Comparison of ENCODE assay signal across 18 cellular contexts in the genomic region with DNA sequence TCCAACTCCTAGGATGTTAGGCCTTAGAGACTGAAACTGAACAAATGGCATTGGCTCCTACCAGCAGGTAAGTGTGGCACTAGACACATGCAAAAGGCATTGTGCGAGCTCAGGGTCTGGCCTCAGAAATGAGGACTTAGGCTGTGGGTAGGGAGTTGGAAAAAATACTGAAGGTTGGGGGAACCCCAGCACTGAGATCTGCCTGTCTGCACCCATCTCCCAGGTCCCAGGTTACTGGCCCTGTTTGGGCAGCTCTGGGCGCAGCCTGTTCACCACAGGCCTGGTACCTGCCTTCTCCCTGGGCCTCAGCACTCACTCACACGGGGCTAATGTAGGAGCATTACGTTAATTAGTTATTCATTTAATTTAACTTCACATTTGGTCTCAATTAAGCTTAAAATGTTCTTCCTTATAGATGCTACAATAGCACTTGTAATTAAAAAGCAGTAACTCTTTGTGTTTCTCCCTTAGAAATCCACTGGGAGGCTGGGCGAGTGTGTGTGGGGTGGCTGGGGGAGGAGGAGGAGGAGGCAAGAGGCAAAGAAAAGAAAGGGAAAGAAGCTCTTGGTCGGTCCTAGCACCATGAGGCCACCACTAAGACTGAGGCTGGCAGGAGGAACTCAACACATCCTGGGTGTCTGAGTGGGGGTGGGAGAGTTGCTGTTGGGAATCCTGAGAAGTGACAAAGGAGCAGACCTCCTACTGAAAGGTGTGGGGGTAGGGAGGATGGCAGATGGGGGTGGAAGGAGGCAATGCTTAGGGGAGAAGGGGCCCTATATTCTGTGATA. TPM values are rescaled to one million over a fixed set of nuclear protein-coding genes. Genes with fewer than 3 reads are reported as not detected.
DNase-seq lines count a peak whose midpoint lies in the region; ATAC-seq and TF ChIP-seq lines count a peak whose summit lies in the region.
"Had no signal": no experiment of that assay in that cellular context is flagged by ENCODE, and none has a peak within 500 bp of the region (broad histone marks: within the 10 kb centered on the region; RNA-seq: fewer than 3 reads in every experiment).

No MANE protein-coding gene starts in this region.

- H3K27ac Mint-ChIP-seq in dendritic cell treated with granulocyte-macrophage colony-stimulating factor and Interleukin-4, amounts not matched to agents 40 ng/mL and 50 ng/mL, for 4 days = peak overlapping the region; percentile 56
- H3K27ac Mint-ChIP-seq: activated CD8-positive, alpha-beta T cell treated with anti-CD3 and anti-CD28 coated beads for 36 hours; memory B cell; nephron progenitor cell had no signal

- H3K27me3 ChIP-seq in right atrium auricular region (no peaks in the 10 kb centered on the region), upper lobe of right lung (no peaks in the 10 kb centered on the region)
- H3K27me3 ChIP-seq: dorsolateral prefrontal cortex, gastrocnemius medialis, vagina had no signal

- ATAC-seq in left ventricle myocardium superior (no peak), upper lobe of right lung (no peak), HG02938 (IDR thresholded peaks at IDR 0.05; ENCODE audit: unreplicated experiment) (no peak)

- peaks cover 27% of the 10 kb centered on the region for H3K4me1 Mint-ChIP-seq in dendritic cell treated with granulocyte-macrophage colony-stimulating factor and Interleukin-4, amounts not matched to agents 40 ng/mL and 50 ng/mL, for 4 days (ENCODE audit: low read depth)
- H3K4me1 Mint-ChIP-seq: memory B cell had no signal

- H3K27me3 Mint-ChIP-seq in dendritic cell treated with granulocyte-macrophage colony-stimulating factor and Interleukin-4, amounts not matched to agents 40 ng/mL and 50 ng/mL, for 4 days = no peaks in the 10 kb centered on the region
- H3K27me3 Mint-ChIP-seq: activated CD8-positive, alpha-beta T cell treated with anti-CD3 and anti-CD28 coated beads for 36 hours; memory B cell had no signal

- H3K4me3 Mint-ChIP-seq in dendritic cell treated with granulocyte-macrophage colony-stimulating factor and Interleukin-4, amounts not matched to agents 40 ng/mL and 50 ng/mL, for 4 days = no peak overlapping the region
- H3K4me3 Mint-ChIP-seq: activated CD8-positive, alpha-beta T cell treated with anti-CD3 and anti-CD28 coated beads for 36 hours; memory B cell; nephron progenitor cell had no signal

- no peaks in the 10 kb centered on the region for H3K9me3 Mint-ChIP-seq in dendritic cell treated with granulocyte-macrophage colony-stimulating factor and Interleukin-4, amounts not matched to agents 40 ng/mL and 50 ng/mL, for 4 days
- H3K9me3 Mint-ChIP-seq: activated CD8-positive, alpha-beta T cell treated with anti-CD3 and anti-CD28 coated beads for 36 hours; memory B cell; nephron progenitor cell had no signal

- peaks cover 76% of the 10 kb centered on the region for H3K36me3 Mint-ChIP-seq in dendritic cell treated with granulocyte-macrophage colony-stimulating factor and Interleukin-4, amounts not matched to agents 40 ng/mL and 50 ng/mL, for 4 days (ENCODE audit: low read depth)

- H3K36me3 ChIP-seq in right atrium auricular region (no peaks in the 10 kb centered on the region), mesodermal cell (ENCODE audit: control insufficient read depth, insufficient read depth, low read length) (peaks cover 12% of the 10 kb centered on the region), upper lobe of right lung (peaks cover 26% of the 10 kb centered on the region)

- H3K4me3 ChIP-seq in right atrium auricular region = no peak overlapping the region
- H3K4me3 ChIP-seq in mesodermal cell (ENCODE audit: extremely low read depth, insufficient read depth, low read length, poor library complexity, severe bottlenecking) = no peak overlapping the region
- H3K4me3 ChIP-seq in upper lobe of right lung = no peak overlapping the region
- H3K4me3 ChIP-seq: dorsolateral prefrontal cortex, gastrocnemius medialis, psoas muscle, vagina had no signal

- intact Hi-C loops in left ventricle myocardium superior (cut with micrococcal nuclease) (loop anchor here (5.0 kb wide), 1 partner anchor 340 kb away; no protein-coding TSS in a partner anchor), upper lobe of right lung (cut with DNase I) (no loop called here)
- intact Hi-C loops in dendritic cell treated with granulocyte-macrophage colony-stimulating factor and Interleukin-4, amounts not matched to agents 40 ng/mL and 50 ng/mL, for 4 days (cut with micrococcal nuclease) = loop anchor here (2.0 kb wide), 1 partner anchor 49 kb away; no protein-coding TSS in a partner anchor

- peak; percentile 42 for DNase-seq in right atrium auricular region (ENCODE audit: low spot score)
- DNase-seq in left ventricle myocardium superior = no peak
- DNase-seq in upper lobe of right lung = peak; percentile 26
- DNase-seq in SW 1271 (lab: John Stamatoyannopoulos, UW) = no peak
- DNase-seq in GM19238 (ENCODE audit: insufficient read length, low spot score) = no peak
- DNase-seq: activated naive CD4-positive, alpha-beta T cell; activated T-cell treated with anti-CD3 and anti-CD28 coated beads, Interleukin-2, amount 50 U/mL, for 1 hour; gastrocnemius medialis; psoas muscle; stimulated activated CD4-positive, alpha-beta T cell treated with anti-CD3 and anti-CD28 coated beads, Interleukin-4, amount 100 ng/mL, for 24 hours had no signal

- H3K9me3 ChIP-seq in right atrium auricular region = no peaks in the 10 kb centered on the region
- no peaks in the 10 kb centered on the region for H3K9me3 ChIP-seq in mesodermal cell (ENCODE audit: control insufficient read depth, low read length)
- no peaks in the 10 kb centered on the region for H3K9me3 ChIP-seq in upper lobe of right lung
- H3K9me3 ChIP-seq: gastrocnemius medialis, psoas muscle, vagina had no signal

- H3K4me1 ChIP-seq in right atrium auricular region = peaks cover 0 to 9% of the 10 kb centered on the region in 2 donors
- H3K4me1 ChIP-seq in mesodermal cell (ENCODE audit: control insufficient read depth, insufficient read depth, low read length, poor library complexity, severe bottlenecking) = peaks cover 15% of the 10 kb centered on the region
- H3K4me1 ChIP-seq in upper lobe of right lung = peaks cover 9% of the 10 kb centered on the region
- H3K4me1 ChIP-seq: vagina had no signal

- 71 to 93% methylated on average over 3 to 4 of the region's 6 CpGs for WGBS in mesodermal cell (ENCODE audit: insufficient coverage in 2 of 2), 2 experiments

- H3K27ac ChIP-seq in right atrium auricular region (no peak overlapping the region), mesodermal cell (ENCODE audit: low read depth, low read length, severe bottlenecking) (peak overlapping the region; percentile 57), upper lobe of right lung (peak overlapping the region; percentile 11)
- H3K27ac ChIP-seq: gastrocnemius medialis, psoas muscle, vagina had no signal

- TF ChIP-seq CTCF in right atrium auricular region (IDR thresholded peaks at IDR 0.05) = no peak
- no peak for TF ChIP-seq CTCF in upper lobe of right lung (IDR thresholded peaks at IDR 0.05)

RNA-seq across cellular contexts. Expression of a gene that starts 19.4 kb away (rescaled TPM):
- 10 to 100 TPM in 1 of 2 donors, 1 to 10 TPM in 1; 8.3 to 15.3 TPM for total RNA-seq in right atrium auricular region
- total RNA-seq in left ventricle myocardium superior = 7.9 TPM
- polyA plus RNA-seq in mesodermal cell (2013, experiment 1 of 2) = 24.4 TPM
- 19.8 TPM for polyA plus RNA-seq in mesodermal cell (2013, experiment 2 of 2)
- total RNA-seq in upper lobe of right lung = 19.0 TPM

RNA-seq across cellular contexts. Expression of a gene that starts 29.0 kb away (rescaled TPM):
- total RNA-seq in right atrium auricular region (1 to 10 TPM; 2.0 to 4.2 TPM), left ventricle myocardium superior (3.5 TPM), upper lobe of right lung (25.1 TPM)
- polyA plus RNA-seq in mesodermal cell (2013, experiment 1 of 2) = 0.44 TPM
- 0.20 TPM for polyA plus RNA-seq in mesodermal cell (2013, experiment 2 of 2)

Comparison
In these comparisons a context has a peak if more than half of its experiments do, and no peak if none do; other contexts are left out.
1. DNase-seq: peak in right atrium auricular region (single experiment) and upper lobe of right lung (single experiment); none in left ventricle myocardium superior (single experiment), SW 1271 (0 of 2) and GM19238 (single experiment).
2. H3K27ac ChIP-seq: peak in mesodermal cell (single experiment) and upper lobe of right lung (single experiment); none in right atrium auricular region (0 of 2).